ENCODE assay signal across 8 cellular contexts in genomic region chr19:913080-913748, GRCh38. TPM values are rescaled to one million over a fixed set of nuclear protein-coding genes. Genes with fewer than 3 reads are reported as not detected.
DNase-seq lines count a peak whose midpoint lies in the region; ATAC-seq and TF ChIP-seq lines count a peak whose summit lies in the region.

Gene R3HDM4 (minus strand): TSS chr19:913219. CDS start chr19:913157, 62 bp downstream.

- peaks cover 6% of the 10 kb centered on the region for H3K36me3 Mint-ChIP-seq in T-helper 17 cell (ENCODE audit: low read depth)
- H3K36me3 Mint-ChIP-seq in progenitor cell of endocrine pancreas (ENCODE audit: insufficient read depth) = no peaks in the 10 kb centered on the region

- no peaks in the 10 kb centered on the region for H3K9me3 Mint-ChIP-seq in progenitor cell of endocrine pancreas (ENCODE audit: low read depth)

- no peak for TF ChIP-seq CTCF in progenitor cell of endocrine pancreas (IDR thresholded peaks at IDR 0.05; ENCODE audit: unreplicated experiment)

- peaks cover 25% of the 10 kb centered on the region for H3K4me1 Mint-ChIP-seq in T-helper 17 cell
- H3K4me1 Mint-ChIP-seq in progenitor cell of endocrine pancreas (ENCODE audit: low read depth) = peaks cover 8% of the 10 kb centered on the region

- H3K4me3 Mint-ChIP-seq in T-helper 17 cell (peak within 1 kb of the TSS; percentile 92), progenitor cell of endocrine pancreas (ENCODE audit: low read depth) (peak within 1 kb of the TSS; percentile 77)

- peak; percentile 62 for ATAC-seq in T-helper 17 cell
- ATAC-seq in left ventricle myocardium superior = peak; percentile 95

- H3K27ac Mint-ChIP-seq in T-helper 17 cell (peak within 1 kb of the TSS; percentile 89), progenitor cell of endocrine pancreas (peak within 1 kb of the TSS; percentile 77)

- H3K27me3 Mint-ChIP-seq in T-helper 17 cell (no peaks in the 10 kb centered on the region), progenitor cell of endocrine pancreas (peaks cover 6% of the 10 kb centered on the region)

- H3K9me3 ChIP-seq in T-helper 17 cell (ENCODE audit: control insufficient read depth, low read length, poor library complexity, severe bottlenecking) = no peaks in the 10 kb centered on the region

- DNase-seq in NCI-H1436 (lab: John Stamatoyannopoulos, UW) (peak; percentile 40), NCI-H1436 treated with DMSO at 0.1 percent for 48 hours (lab: John Stamatoyannopoulos, UW) (no peak), HUDEP-2 (lab: John Stamatoyannopoulos, UW; ENCODE audit: unreplicated experiment in 76 of 76) (peak in 57 of 76 experiments; percentile 15 to 85 (median 65)), T-helper 17 cell (peak; percentile 80 to 88 (median 85)), amygdala (lab: John Stamatoyannopoulos, UW) (peak in 47 of 56 donors; percentile 7 to 87 (median 54)), left ventricle myocardium superior (peak; percentile 91), progenitor cell of endocrine pancreas (ENCODE audit: low spot score, unreplicated experiment) (peak; percentile 62), ureter (ENCODE audit: low spot score) (peak; percentile 85)

- intact Hi-C loops in left ventricle myocardium superior (cut with micrococcal nuclease) = no loop called here

RNA-seq across cellular contexts. Expression of gene R3HDM4, which starts in this region (rescaled TPM):
- 100 to 1,000 TPM; 233 to 243 TPM for total RNA-seq in T-helper 17 cell
- 20.0 TPM for total RNA-seq in left ventricle myocardium superior
- 61.4 and 63.1 TPM in 2 replicates for total RNA-seq in progenitor cell of endocrine pancreas
- 69.5 TPM for total RNA-seq in ureter
